In genomic region chr7:66590302-66591057, GRCh38 we compare ENCODE assay signal across 7 cellular contexts. TPM values are rescaled to one million over a fixed set of nuclear protein-coding genes. Genes with fewer than 3 reads are reported as not detected.
DNase-seq lines count a peak whose midpoint lies in the region; ATAC-seq and TF ChIP-seq lines count a peak whose summit lies in the region.
"Not testable (repeated sequence)": the region's sequence is repeated elsewhere in the genome, so short reads cannot be mapped to it uniquely, and the experiment has no call there.

No MANE protein-coding gene starts in this region.

- H3K9ac ChIP-seq in Karpas-422 (ENCODE audit: low read length) = peak overlapping the region; percentile 80

- peak overlapping the region; percentile 76 for H3K4me2 ChIP-seq in Karpas-422 (ENCODE audit: low read depth, low read length, poor library complexity, severe bottlenecking)

- peak overlapping the region; percentile 65 for H3K27ac Mint-ChIP-seq in T-helper 2 cell treated with Interferon-gamma antibody and Interleukin-4, amounts not matched to agents 5 μg/mL and 100 μg/mL, for 36 hours

- peak overlapping the region; percentile 92 for H3K4me3 Mint-ChIP-seq in T-helper 2 cell treated with Interferon-gamma antibody and Interleukin-4, amounts not matched to agents 5 μg/mL and 100 μg/mL, for 36 hours

- ATAC-seq in esophagus mucosa = peak; percentile 82
- peak; percentile 3 for ATAC-seq in left lung

- not testable (repeated sequence) for H3K9me3 Mint-ChIP-seq in T-helper 2 cell treated with Interferon-gamma antibody and Interleukin-4, amounts not matched to agents 5 μg/mL and 100 μg/mL, for 36 hours

- H3K36me3 ChIP-seq in Karpas-422 (ENCODE audit: insufficient read depth, low read length); left lung: not testable (repeated sequence)

- not testable (repeated sequence) for H3K9me3 ChIP-seq in Karpas-422 (ENCODE audit: low read length); left lung

- H3K36me3 Mint-ChIP-seq in T-helper 2 cell treated with Interferon-gamma antibody and Interleukin-4, amounts not matched to agents 5 μg/mL and 100 μg/mL, for 36 hours (ENCODE audit: low read depth) = not testable (repeated sequence)

- DNase-seq in Daoy (ENCODE audit: low read depth) (peak; percentile 52), amniotic stem cell (lab: John Stamatoyannopoulos, UW) (peak; percentile 42), renal cortical epithelial cell (ENCODE audit: low read depth) (peak; percentile 33)
- DNase-seq in Karpas-422; T-helper 2 cell treated with Interferon-gamma antibody and Interleukin-4, amounts not matched to agents 5 μg/mL and 100 μg/mL, for 36 hours (ENCODE audit: low spot score); left lung: not testable (repeated sequence)

- H3K4me1 Mint-ChIP-seq in T-helper 2 cell treated with Interferon-gamma antibody and Interleukin-4, amounts not matched to agents 5 μg/mL and 100 μg/mL, for 36 hours (ENCODE audit: low read depth) = peaks cover 24% of the 10 kb centered on the region

- peaks cover 28% of the 10 kb centered on the region; the same call in 1 of the 2 replicates for H4K20me1 ChIP-seq in Karpas-422 (ENCODE audit: insufficient read depth, low read depth, low read length)

- H3K27me3 ChIP-seq in Karpas-422 (ENCODE audit: low read length); left lung: not testable (repeated sequence)

- H3K4me3 ChIP-seq in Karpas-422 (ENCODE audit: low read length) (peak overlapping the region; percentile 89), left lung (peak overlapping the region; percentile 74 to 93)

- peak overlapping the region; percentile 40; the same call in 1 of the 2 replicates for H3K27ac ChIP-seq in Karpas-422 (ENCODE audit: low read length)
- peak overlapping the region in 1 of 2 donors; percentile 7 for H3K27ac ChIP-seq in left lung

- H3K4me1 ChIP-seq in Karpas-422 (ENCODE audit: low read length) (peaks cover 56% of the 10 kb centered on the region), left lung (peaks cover 11 to 40% of the 10 kb centered on the region in 2 donors)

- intact Hi-C loops in left lung (cut with DNase I) = not testable (repeated sequence)

- H2AFZ ChIP-seq in Karpas-422 (ENCODE audit: low read length) = not testable (repeated sequence)

- not testable (repeated sequence) for TF ChIP-seq CTCF in left lung (IDR thresholded peaks at IDR 0.05)

- H3K27me3 Mint-ChIP-seq in T-helper 2 cell treated with Interferon-gamma antibody and Interleukin-4, amounts not matched to agents 5 μg/mL and 100 μg/mL, for 36 hours (ENCODE audit: low read depth) = not testable (repeated sequence)

- H3K9me2 ChIP-seq in Karpas-422 (replicated peaks; ENCODE audit: insufficient read depth, low read length) = not testable (repeated sequence)

- H3K79me2 ChIP-seq in Karpas-422 (ENCODE audit: low read length) = peaks cover 74% of the 10 kb centered on the region

RNA-seq across cellular contexts. Expression of gene KCTD7, which starts 38.2 kb away (rescaled TPM):
- total RNA-seq in Daoy (2014; rRNA removed; shearing (Covaris generic)) = 9.0 and 10.7 TPM in 2 replicates
- 20.9 and 23.2 TPM in 2 replicates for total RNA-seq in Karpas-422 (2014; rRNA removed; shearing (Covaris generic); ENCODE audit: low replicate concordance)
- total RNA-seq in esophagus mucosa (2.1 TPM), left lung (10 to 100 TPM; 10.4 to 12.4 TPM), renal cortical epithelial cell (4.0 and 8.4 TPM in 2 replicates)
